Comparison of ENCODE assay signal across 1 cellular context in the genomic region with DNA sequence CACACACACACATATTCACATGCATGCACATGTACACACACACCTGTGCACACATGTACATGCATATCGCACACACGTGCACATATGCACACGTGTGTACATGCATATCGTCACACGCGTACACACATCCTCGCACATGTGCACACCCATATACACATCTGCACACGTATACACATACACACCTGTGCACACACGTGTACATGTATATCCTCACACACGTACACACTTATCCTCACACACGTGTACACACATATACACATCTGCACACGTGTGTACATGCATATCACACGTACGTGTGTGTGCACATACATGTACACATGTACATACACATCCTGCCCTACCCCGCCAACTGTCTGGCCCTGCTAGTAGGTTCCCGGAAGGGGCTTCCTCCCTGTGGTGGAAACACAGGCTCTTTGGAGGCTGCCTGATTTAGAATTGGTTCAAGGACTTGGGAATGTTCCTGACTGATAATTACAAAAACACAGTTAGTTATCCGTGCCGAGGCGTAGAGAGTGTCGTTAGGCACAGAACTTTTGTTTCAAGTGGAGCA.
TF ChIP-seq lines count a peak whose summit lies in the region.

No MANE protein-coding gene starts in this region.

TF ChIP-seq in WTC11, 78 proteins besides CTCF, POLR2A, EP300 and RAD21 (continued from another document):
- TF ChIP-seq, protein P1, sequence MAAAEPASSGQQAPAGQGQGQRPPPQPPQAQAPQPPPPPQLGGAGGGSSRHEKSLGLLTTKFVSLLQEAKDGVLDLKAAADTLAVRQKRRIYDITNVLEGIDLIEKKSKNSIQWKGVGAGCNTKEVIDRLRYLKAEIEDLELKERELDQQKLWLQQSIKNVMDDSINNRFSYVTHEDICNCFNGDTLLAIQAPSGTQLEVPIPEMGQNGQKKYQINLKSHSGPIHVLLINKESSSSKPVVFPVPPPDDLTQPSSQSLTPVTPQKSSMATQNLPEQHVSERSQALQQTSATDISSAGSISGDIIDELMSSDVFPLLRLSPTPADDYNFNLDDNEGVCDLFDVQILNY (CRISPR knock-in tag; IDR thresholded peaks at IDR 0.05): no peak
- no peak for TF ChIP-seq ZSCAN18 (CRISPR knock-in tag; IDR thresholded peaks at IDR 0.05)
- TF ChIP-seq PREB (CRISPR knock-in tag; IDR thresholded peaks at IDR 0.05; ENCODE audit: borderline replicate concordance): no peak
